In the genomic region with DNA sequence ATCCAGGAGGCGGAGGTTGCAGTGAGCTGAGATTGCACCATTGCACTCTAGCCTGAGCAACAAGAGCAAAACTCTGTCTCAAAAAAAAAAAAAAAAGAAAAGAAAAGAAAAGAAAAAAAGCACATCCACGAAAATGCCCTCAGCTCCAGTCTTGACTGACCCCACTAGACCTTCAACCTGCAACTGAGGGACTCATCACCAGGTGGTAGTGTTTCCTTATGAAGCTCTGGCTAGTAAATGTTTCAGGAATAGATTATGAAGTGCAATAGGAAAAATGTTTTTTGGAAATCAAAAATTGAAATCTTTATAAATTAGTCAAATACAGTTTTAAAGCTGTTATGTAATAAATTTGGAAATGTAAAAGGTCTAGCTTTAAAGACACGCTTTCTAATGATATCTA, we compare ENCODE assay signal across 12 cellular contexts. TPM values are rescaled to one million over a fixed set of nuclear protein-coding genes. Genes with fewer than 3 reads are reported as not detected.
DNase-seq lines count a peak whose midpoint lies in the region; ATAC-seq, FAIRE-seq and TF ChIP-seq lines count a peak whose summit lies in the region.
"Had no signal": no experiment of that assay in that cellular context is flagged by ENCODE, and none has a peak within 500 bp of the region (broad histone marks: within the 10 kb centered on the region; RNA-seq: fewer than 3 reads in every experiment).

No MANE protein-coding gene starts in this region.

- H3K4me3 ChIP-seq in A549 (no peak overlapping the region), PC-3 (ENCODE audit: low read length) (no peak overlapping the region)

- intact Hi-C loops in PC-3 (cut with micrococcal nuclease): no loop called here

- H3K27ac ChIP-seq in A549: no peak overlapping the region
- no peak overlapping the region for H3K27ac ChIP-seq in PC-3 (ENCODE audit: low read length)
- H3K27ac ChIP-seq in foreskin keratinocyte: no peak overlapping the region

- no TSS peak for BruUV-seq in PC-3 (replicated peaks; lab: Mats Ljungman, UMichigan)

- WGBS in A549 (ENCODE audit: missing lambda C conversion rate): 60% methylated on average over 3 of the region's 3 CpGs

- H3K79me2 ChIP-seq in PC-3 (ENCODE audit: low read length): no peaks in the 10 kb centered on the region

- TF ChIP-seq POLR2A in A549 (IDR thresholded peaks at IDR 0.05; ENCODE audit: low read length): no peak

- H3K9me2 ChIP-seq in PC-3 (replicated peaks; ENCODE audit: low read length): no peaks in the 10 kb centered on the region

- TF ChIP-seq RAD21 in A549 (conservative IDR thresholded peaks at IDR 0.05 in 1 of 2, IDR thresholded peaks at IDR 0.05 in 1 of 2): peak; percentile 33 to 59; a peak in 4 of 5 replicates

- H3K4me2 ChIP-seq in A549: no peak overlapping the region
- H3K4me2 ChIP-seq in PC-3 (ENCODE audit: low read length): no peak overlapping the region

- ATAC-seq in A549: peak in 1 of 2 experiments; percentile 68; a peak in 3 of 6 replicates
- ATAC-seq in PC-3: no peak
- ATAC-seq in foreskin keratinocyte: peak; percentile 37
- ATAC-seq in GM18511 (IDR thresholded peaks at IDR 0.05; ENCODE audit: unreplicated experiment): no peak
- ATAC-seq: natural killer cell; stimulated activated naive CD8-positive, alpha-beta T cell treated with anti-CD3 and anti-CD28 coated beads, Interleukin-15, Interleukin-2, amounts not matched to agents 100 U/mL and 50 U/mL, for 24 hours had no signal

- H3K36me3 ChIP-seq in PC-3 (ENCODE audit: low read depth, low read length): no peaks in the 10 kb centered on the region

- no peak overlapping the region for H2AFZ ChIP-seq in PC-3 (ENCODE audit: low read length)

- H3F3A ChIP-seq in PC-3 (ENCODE audit: low read length, unreplicated experiment): no peaks in the 10 kb centered on the region

- H3K4me1 ChIP-seq in A549: no peaks in the 10 kb centered on the region
- H3K4me1 ChIP-seq in PC-3 (ENCODE audit: insufficient read depth, low read length): no peaks in the 10 kb centered on the region
- H3K4me1 ChIP-seq in foreskin keratinocyte: no peaks in the 10 kb centered on the region

- peak; percentile 23; the same call in 2 of the 3 replicates for TF ChIP-seq CTCF in A549 (IDR thresholded peaks at IDR 0.05)
- peak; percentile 33 for TF ChIP-seq CTCF in GM12873 (IDR thresholded peaks at IDR 0.05; ENCODE audit: insufficient read depth, low read depth, low read length, missing control alignments)
- peak; percentile 34; the same call in 1 of the 2 replicates for TF ChIP-seq CTCF in PC-3 (conservative IDR thresholded peaks at IDR 0.05; ENCODE audit: low read depth, low read length)
- TF ChIP-seq CTCF in foreskin keratinocyte (conservative IDR thresholded peaks at IDR 0.05): peak; percentile 76

- H3K9ac ChIP-seq in PC-3 (ENCODE audit: low read length): no peak overlapping the region

- TF ChIP-seq EP300 in A549 (IDR thresholded peaks at IDR 0.05): no peak

- POLR2A ChIA-PET in A549 (lab: Yijun Ruan, JAX): interaction anchor here (0.6 kb wide), 1 partner anchor 69 kb away, joined by 3 read pairs; no protein-coding TSS in a partner anchor
- POLR2A ChIA-PET in PC-3 (lab: Charles Lee; ENCODE audit: unreplicated experiment): interaction anchor here (0.6 to 0.7 kb wide), 2 partner anchors 147 to 262 kb away, joined by 3 read pairs; no protein-coding TSS in a partner anchor

- FAIRE-seq in A549 (lab: Jason Lieb, UNC): no peak

- H3K27me3 ChIP-seq in PC-3 (ENCODE audit: low read length) (no peaks in the 10 kb centered on the region), foreskin keratinocyte (peaks cover 3% of the 10 kb centered on the region)

- H4K20me1 ChIP-seq in PC-3 (ENCODE audit: low read length): no peaks in the 10 kb centered on the region

- H3K9me3 ChIP-seq in A549: no peaks in the 10 kb centered on the region
- no peaks in the 10 kb centered on the region for H3K9me3 ChIP-seq in PC-3 (ENCODE audit: low read length)

- DNase-seq in A549 (ENCODE audit: low read depth in 1 of 2, low spot score in 1 of 2): no peak
- peak; percentile 37 for DNase-seq in PC-3
- no peak for DNase-seq in foreskin keratinocyte
- no peak for DNase-seq in putamen (ENCODE audit: low spot score)
- DNase-seq in retina: no peak
- no peak for DNase-seq in CD1c-positive myeloid dendritic cell (ENCODE audit: extremely low spot score)
- DNase-seq: activated naive CD4-positive, alpha-beta T cell; natural killer cell; NCI-H1436 treated with DMSO at 0.1 percent for 48 hours; stimulated activated naive CD8-positive, alpha-beta T cell treated with anti-CD3 and anti-CD28 coated beads, Interleukin-15, Interleukin-2, amounts not matched to agents 100 U/mL and 50 U/mL, for 24 hours had no signal

- CTCF ChIA-PET in A549 (lab: Yijun Ruan, JAX) (interaction anchor here (0.7 to 2.7 kb wide), 10 partner anchors 11 to 581 kb away, joined by 3 to 21 read pairs (median 3); a partner anchor contains a TSS), PC-3 (lab: Charles Lee) (interaction anchor here (0.6 to 1.1 kb wide), 3 partner anchors 22 to 149 kb away, joined by 3 to 5 read pairs (median 3); a partner anchor contains a TSS)

TF ChIP-seq in A549, 52 proteins besides CTCF, POLR2A, EP300 and RAD21:
- TF ChIP-seq EHMT2 (IDR thresholded peaks at IDR 0.05; ENCODE audit: low read depth): no peak
- TF ChIP-seq FOSB (CRISPR knock-in tag; IDR thresholded peaks at IDR 0.05): no peak
- TF ChIP-seq RFX5 (IDR thresholded peaks at IDR 0.05): no peak
- TF ChIP-seq ESRRA (IDR thresholded peaks at IDR 0.05; ENCODE audit: borderline replicate concordance, low read length): no peak
- TF ChIP-seq HOXB5 (CRISPR knock-in tag; IDR thresholded peaks at IDR 0.05): no peak
- TF ChIP-seq ZC3H11A (IDR thresholded peaks at IDR 0.05): no peak
- TF ChIP-seq, protein P1, sequence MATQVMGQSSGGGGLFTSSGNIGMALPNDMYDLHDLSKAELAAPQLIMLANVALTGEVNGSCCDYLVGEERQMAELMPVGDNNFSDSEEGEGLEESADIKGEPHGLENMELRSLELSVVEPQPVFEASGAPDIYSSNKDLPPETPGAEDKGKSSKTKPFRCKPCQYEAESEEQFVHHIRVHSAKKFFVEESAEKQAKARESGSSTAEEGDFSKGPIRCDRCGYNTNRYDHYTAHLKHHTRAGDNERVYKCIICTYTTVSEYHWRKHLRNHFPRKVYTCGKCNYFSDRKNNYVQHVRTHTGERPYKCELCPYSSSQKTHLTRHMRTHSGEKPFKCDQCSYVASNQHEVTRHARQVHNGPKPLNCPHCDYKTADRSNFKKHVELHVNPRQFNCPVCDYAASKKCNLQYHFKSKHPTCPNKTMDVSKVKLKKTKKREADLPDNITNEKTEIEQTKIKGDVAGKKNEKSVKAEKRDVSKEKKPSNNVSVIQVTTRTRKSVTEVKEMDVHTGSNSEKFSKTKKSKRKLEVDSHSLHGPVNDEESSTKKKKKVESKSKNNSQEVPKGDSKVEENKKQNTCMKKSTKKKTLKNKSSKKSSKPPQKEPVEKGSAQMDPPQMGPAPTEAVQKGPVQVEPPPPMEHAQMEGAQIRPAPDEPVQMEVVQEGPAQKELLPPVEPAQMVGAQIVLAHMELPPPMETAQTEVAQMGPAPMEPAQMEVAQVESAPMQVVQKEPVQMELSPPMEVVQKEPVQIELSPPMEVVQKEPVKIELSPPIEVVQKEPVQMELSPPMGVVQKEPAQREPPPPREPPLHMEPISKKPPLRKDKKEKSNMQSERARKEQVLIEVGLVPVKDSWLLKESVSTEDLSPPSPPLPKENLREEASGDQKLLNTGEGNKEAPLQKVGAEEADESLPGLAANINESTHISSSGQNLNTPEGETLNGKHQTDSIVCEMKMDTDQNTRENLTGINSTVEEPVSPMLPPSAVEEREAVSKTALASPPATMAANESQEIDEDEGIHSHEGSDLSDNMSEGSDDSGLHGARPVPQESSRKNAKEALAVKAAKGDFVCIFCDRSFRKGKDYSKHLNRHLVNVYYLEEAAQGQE (IDR thresholded peaks at IDR 0.05): no peak
- TF ChIP-seq NFE2L2 (conservative IDR thresholded peaks at IDR 0.05; ENCODE audit: low read length): no peak
- no peak for TF ChIP-seq ZNF302 (CRISPR knock-in tag; IDR thresholded peaks at IDR 0.05)
- no peak for TF ChIP-seq GATA3 (IDR thresholded peaks at IDR 0.05; ENCODE audit: borderline replicate concordance)
- TF ChIP-seq CEBPB (IDR thresholded peaks at IDR 0.05): no peak
- TF ChIP-seq, protein P2, sequence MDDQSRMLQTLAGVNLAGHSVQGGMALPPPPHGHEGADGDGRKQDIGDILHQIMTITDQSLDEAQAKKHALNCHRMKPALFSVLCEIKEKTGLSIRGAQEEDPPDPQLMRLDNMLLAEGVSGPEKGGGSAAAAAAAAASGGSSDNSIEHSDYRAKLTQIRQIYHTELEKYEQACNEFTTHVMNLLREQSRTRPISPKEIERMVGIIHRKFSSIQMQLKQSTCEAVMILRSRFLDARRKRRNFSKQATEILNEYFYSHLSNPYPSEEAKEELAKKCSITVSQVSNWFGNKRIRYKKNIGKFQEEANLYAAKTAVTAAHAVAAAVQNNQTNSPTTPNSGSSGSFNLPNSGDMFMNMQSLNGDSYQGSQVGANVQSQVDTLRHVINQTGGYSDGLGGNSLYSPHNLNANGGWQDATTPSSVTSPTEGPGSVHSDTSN (IDR thresholded peaks at IDR 0.05): no peak
- TF ChIP-seq CHD2 (IDR thresholded peaks at IDR 0.05; ENCODE audit: low read length, partially characterized antibody): no peak
- no peak for TF ChIP-seq FOSL2 (IDR thresholded peaks at IDR 0.05)
- TF ChIP-seq FOSL2 (CRISPR knock-in tag; IDR thresholded peaks at IDR 0.05): no peak
- no peak for TF ChIP-seq SMC3 (IDR thresholded peaks at IDR 0.05)
- TF ChIP-seq HOXB13 (CRISPR knock-in tag; IDR thresholded peaks at IDR 0.05; ENCODE audit: low read depth): no peak
- TF ChIP-seq, protein P3, sequence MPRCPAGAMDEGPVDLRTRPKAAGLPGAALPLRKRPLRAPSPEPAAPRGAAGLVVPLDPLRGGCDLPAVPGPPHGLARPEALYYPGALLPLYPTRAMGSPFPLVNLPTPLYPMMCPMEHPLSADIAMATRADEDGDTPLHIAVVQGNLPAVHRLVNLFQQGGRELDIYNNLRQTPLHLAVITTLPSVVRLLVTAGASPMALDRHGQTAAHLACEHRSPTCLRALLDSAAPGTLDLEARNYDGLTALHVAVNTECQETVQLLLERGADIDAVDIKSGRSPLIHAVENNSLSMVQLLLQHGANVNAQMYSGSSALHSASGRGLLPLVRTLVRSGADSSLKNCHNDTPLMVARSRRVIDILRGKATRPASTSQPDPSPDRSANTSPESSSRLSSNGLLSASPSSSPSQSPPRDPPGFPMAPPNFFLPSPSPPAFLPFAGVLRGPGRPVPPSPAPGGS (IDR thresholded peaks at IDR 0.05): no peak

RNA-seq across cellular contexts. Expression of a gene that starts 22.4 kb away (rescaled TPM):
- polyA plus RNA-seq in A549 (2011; rRNA removed) (0.08 TPM in 2 replicates), A549 (2017; fragmentation: RNase III; extraction: RNeasy Plus Mini Kit Qiagen cat#74134 plus additional on column Dnase treatment) (0.12 to 0.18 TPM (median 0.13 TPM) in 3 replicates), foreskin keratinocyte (0.57 and 0.69 TPM in 2 replicates)
- polyA plus RNA-seq in A549 (2012; cell fraction: cytosol; rRNA removed): 0.08 and 0.12 TPM in 2 replicates
- polyA plus RNA-seq in A549 (2012; cell fraction: nucleus; rRNA removed): 0.16 and 0.17 TPM in 2 replicates
- 0.15 and 0.29 TPM in 2 replicates for polyA minus RNA-seq in A549 (2011; rRNA and poly(A)+ RNA removed)
- total RNA-seq in PC-3 (2014; rRNA removed) (0.18 TPM in 1 of 2 replicates, not detected in the other), foreskin keratinocyte (0.54 and 0.60 TPM in 2 replicates)
- total RNA-seq: natural killer cell had no signal

Comparison
In these comparisons a context has a peak if more than half of its experiments do, and no peak if none do; other contexts are left out.
1. CTCF ChIP-seq: peak in every context shown above with its lines; median percentile 76 in foreskin keratinocyte; 34 in PC-3; 33 in GM12873; 23 in A549.